Comparison of ENCODE assay signal across 9 cellular contexts in genomic region chr15:78055923-78056713, GRCh38. TPM values are rescaled to one million over a fixed set of nuclear protein-coding genes. Genes with fewer than 3 reads are reported as not detected.
DNase-seq lines count a peak whose midpoint lies in the region; TF ChIP-seq lines count a peak whose summit lies in the region.
"Had no signal": no experiment of that assay in that cellular context is flagged by ENCODE, and none has a peak within 500 bp of the region (broad histone marks: within the 10 kb centered on the region; RNA-seq: fewer than 3 reads in every experiment).

No MANE protein-coding gene starts in this region.

- TF ChIP-seq POLR2A in tibial nerve (IDR thresholded peaks at IDR 0.05), result no peak

- H3K27ac ChIP-seq in tibial nerve, result peak overlapping the region in 3 of 4 donors; percentile 52 to 96 (median 95)

- peaks cover 0 to 98% (median 63%) of the 10 kb centered on the region in 4 donors for H3K4me1 ChIP-seq in tibial nerve

- no peaks in the 10 kb centered on the region for H3K9me3 Mint-ChIP-seq in activated T-helper 2 cell treated with anti-CD3 and anti-CD28 coated beads, Interferon-gamma antibody, Interleukin-2, Interleukin-4, amounts not matched to agents 10 μg/mL and 5 μg/mL and 100 μg/mL, durations not matched to agents 14 hours and 24 hours and 36 hours
- no peaks in the 10 kb centered on the region for H3K9me3 Mint-ChIP-seq in immature natural killer cell

- peaks cover 0 to 13% (median 0%) of the 10 kb centered on the region in 3 donors for H3K36me3 ChIP-seq in tibial nerve

- DNase-seq in activated CD8-positive, alpha-beta memory T cell treated with anti-CD3 and anti-CD28 coated beads for 24 hours, result peak; percentile 57
- DNase-seq in activated CD8-positive, alpha-beta memory T cell treated with anti-CD3 and anti-CD28 coated beads, Interleukin-2, amount 50 U/mL, for 4 hours, result no peak
- DNase-seq in activated T-helper 2 cell treated with anti-CD3 and anti-CD28 coated beads, Interferon-gamma antibody, Interleukin-2, Interleukin-4, amounts not matched to agents 10 μg/mL and 5 μg/mL and 100 μg/mL, durations not matched to agents 14 hours and 24 hours and 36 hours (ENCODE audit: low spot score), result no peak
- DNase-seq in immature natural killer cell (no peak), tibial nerve (ENCODE audit: low spot score in 2 of 2) (no peak), NCI-H524 treated with DMSO at 0.1 percent for 48 hours (lab: John Stamatoyannopoulos, UW) (no peak), NOMO-1 (lab: John Stamatoyannopoulos, UW; ENCODE audit: unreplicated experiment in 2 of 2) (no peak)
- DNase-seq in stimulated activated CD4-positive, alpha-beta T cell treated with anti-CD3 and anti-CD28 coated beads, Interleukin-12 subunit alpha, Interleukin-12 subunit beta, amount 100 ng/mL, for 4 hours, result no peak

- peak overlapping the region; percentile 76 for H3K27ac Mint-ChIP-seq in activated T-helper 2 cell treated with anti-CD3 and anti-CD28 coated beads, Interferon-gamma antibody, Interleukin-2, Interleukin-4, amounts not matched to agents 10 μg/mL and 5 μg/mL and 100 μg/mL, durations not matched to agents 14 hours and 24 hours and 36 hours
- H3K27ac Mint-ChIP-seq in immature natural killer cell, result peak overlapping the region; percentile 84 to 99 (median 90)

- intact Hi-C loops in activated T-helper 2 cell treated with anti-CD3 and anti-CD28 coated beads, Interferon-gamma antibody, Interleukin-2, Interleukin-4, amounts not matched to agents 10 μg/mL and 5 μg/mL and 100 μg/mL, durations not matched to agents 14 hours and 24 hours and 36 hours (cut with micrococcal nuclease), result loop anchor here (10.0 kb wide), 1 partner anchor 379 kb away; the partner anchor contains the start of gene IREB2

- peak overlapping the region; percentile 15 for H3K4me3 Mint-ChIP-seq in activated T-helper 2 cell treated with anti-CD3 and anti-CD28 coated beads, Interferon-gamma antibody, Interleukin-2, Interleukin-4, amounts not matched to agents 10 μg/mL and 5 μg/mL and 100 μg/mL, durations not matched to agents 14 hours and 24 hours and 36 hours (ENCODE audit: low read depth)
- peak overlapping the region; percentile 15 to 77 (median 65) for H3K4me3 Mint-ChIP-seq in immature natural killer cell

- peak in 1 of 2 donors; percentile 2 for TF ChIP-seq EP300 in tibial nerve (IDR thresholded peaks at IDR 0.05)

- H3K9me3 ChIP-seq in tibial nerve, result no peaks in the 10 kb centered on the region

- WGBS in tibial nerve, 2 donors, result 46% methylated on average over 2 of the region's 2 CpGs

- H3K36me3 Mint-ChIP-seq in activated T-helper 2 cell treated with anti-CD3 and anti-CD28 coated beads, Interferon-gamma antibody, Interleukin-2, Interleukin-4, amounts not matched to agents 10 μg/mL and 5 μg/mL and 100 μg/mL, durations not matched to agents 14 hours and 24 hours and 36 hours (ENCODE audit: low read depth), result peaks cover 37% of the 10 kb centered on the region
- H3K36me3 Mint-ChIP-seq in immature natural killer cell, result peaks cover 0 to 7% (median 3%) of the 10 kb centered on the region in 3 donors

- H3K4me1 Mint-ChIP-seq in activated T-helper 2 cell treated with anti-CD3 and anti-CD28 coated beads, Interferon-gamma antibody, Interleukin-2, Interleukin-4, amounts not matched to agents 10 μg/mL and 5 μg/mL and 100 μg/mL, durations not matched to agents 14 hours and 24 hours and 36 hours (ENCODE audit: low read depth), result peaks cover 78% of the 10 kb centered on the region
- peaks cover 61 to 81% of the 10 kb centered on the region in 2 donors for H3K4me1 Mint-ChIP-seq in immature natural killer cell

- no peaks in the 10 kb centered on the region for H3K27me3 ChIP-seq in tibial nerve

- no peaks in the 10 kb centered on the region for H3K27me3 Mint-ChIP-seq in activated T-helper 2 cell treated with anti-CD3 and anti-CD28 coated beads, Interferon-gamma antibody, Interleukin-2, Interleukin-4, amounts not matched to agents 10 μg/mL and 5 μg/mL and 100 μg/mL, durations not matched to agents 14 hours and 24 hours and 36 hours (ENCODE audit: low read depth)
- H3K27me3 Mint-ChIP-seq in immature natural killer cell (ENCODE audit: low read depth in 3 of 3), result peaks cover 0 to 4% (median 0%) of the 10 kb centered on the region in 3 donors

- no peak for TF ChIP-seq CTCF in tibial nerve (IDR thresholded peaks at IDR 0.05)

- H3K4me3 ChIP-seq in tibial nerve, result no peak overlapping the region

RNA-seq across cellular contexts. Expression of gene TBC1D2B, which starts 21.4 kb away (rescaled TPM):
- total RNA-seq in activated T-helper 2 cell treated with anti-CD3 and anti-CD28 coated beads, Interferon-gamma antibody, Interleukin-2, Interleukin-4, amounts not matched to agents 10 μg/mL and 5 μg/mL and 100 μg/mL, durations not matched to agents 14 hours and 24 hours and 36 hours, result 55.0 and 63.5 TPM in 2 replicates
- 10 to 100 TPM in 1 of 3 donors, 1 to 10 TPM in 2; 3.5 to 10.2 (median 7.8) TPM for polyA plus RNA-seq in immature natural killer cell
- total RNA-seq in tibial nerve, result 100 to 1,000 TPM in 2 of 4 donors, 10 to 100 TPM in 2; 64.5 to 127 (median 94.5) TPM

RNA-seq across cellular contexts. Expression of gene SH2D7, which starts 36.2 kb away (rescaled TPM):
- not detected in 2 replicates for total RNA-seq in activated T-helper 2 cell treated with anti-CD3 and anti-CD28 coated beads, Interferon-gamma antibody, Interleukin-2, Interleukin-4, amounts not matched to agents 10 μg/mL and 5 μg/mL and 100 μg/mL, durations not matched to agents 14 hours and 24 hours and 36 hours
- polyA plus RNA-seq in immature natural killer cell, result not detected
- not detected for total RNA-seq in tibial nerve
- total RNA-seq: renal cortical epithelial cell had no signal
